In the genomic region with DNA sequence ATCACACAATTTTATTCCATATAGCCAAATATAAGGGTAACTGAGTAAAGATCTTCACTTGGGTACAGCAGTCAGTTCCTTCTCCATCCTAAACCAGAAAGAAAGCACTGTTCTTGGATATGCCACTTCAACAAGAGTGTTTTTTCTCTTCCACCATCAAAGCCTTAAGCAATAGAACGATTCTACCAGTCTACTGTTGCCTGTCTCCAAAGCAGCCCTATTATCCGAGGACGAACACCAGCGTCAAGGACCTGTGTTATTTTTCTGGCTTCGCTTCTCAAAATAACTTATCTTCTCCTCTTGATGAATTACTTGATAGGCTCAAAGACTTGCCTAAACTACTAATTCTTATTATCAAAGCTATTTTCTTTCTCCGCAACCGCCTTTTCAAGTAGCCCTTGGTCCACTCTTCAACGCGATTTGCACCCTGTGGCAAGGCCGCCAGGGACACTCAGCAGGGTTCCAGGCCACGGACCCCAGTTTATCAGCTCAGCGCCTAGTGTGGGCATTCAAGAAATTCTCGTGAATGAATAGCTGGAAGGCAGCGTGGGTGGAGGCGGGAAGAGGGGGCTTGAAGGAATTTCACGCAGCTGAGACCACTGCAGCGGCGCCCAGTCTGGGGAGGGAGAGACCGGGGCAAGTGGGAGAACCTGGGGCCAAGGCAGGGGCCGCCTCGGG, we compare ENCODE assay signal across 1 cellular context.
TF ChIP-seq lines count a peak whose summit lies in the region.

No MANE protein-coding gene starts in this region.

TF ChIP-seq in HepG2, 621 proteins besides CTCF, POLR2A, EP300 and RAD21 (continued from another document and continues in another):
- TF ChIP-seq, protein P1, sequence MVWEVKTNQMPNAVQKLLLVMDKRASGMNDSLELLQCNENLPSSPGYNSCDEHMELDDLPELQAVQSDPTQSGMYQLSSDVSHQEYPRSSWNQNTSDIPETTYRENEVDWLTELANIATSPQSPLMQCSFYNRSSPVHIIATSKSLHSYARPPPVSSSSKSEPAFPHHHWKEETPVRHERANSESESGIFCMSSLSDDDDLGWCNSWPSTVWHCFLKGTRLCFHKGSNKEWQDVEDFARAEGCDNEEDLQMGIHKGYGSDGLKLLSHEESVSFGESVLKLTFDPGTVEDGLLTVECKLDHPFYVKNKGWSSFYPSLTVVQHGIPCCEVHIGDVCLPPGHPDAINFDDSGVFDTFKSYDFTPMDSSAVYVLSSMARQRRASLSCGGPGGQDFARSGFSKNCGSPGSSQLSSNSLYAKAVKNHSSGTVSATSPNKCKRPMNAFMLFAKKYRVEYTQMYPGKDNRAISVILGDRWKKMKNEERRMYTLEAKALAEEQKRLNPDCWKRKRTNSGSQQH (CRISPR knock-in tag; IDR thresholded peaks at IDR 0.05; ENCODE audit: low read depth), result no peak
- no peak for TF ChIP-seq SALL2 (CRISPR knock-in tag; IDR thresholded peaks at IDR 0.05)
- TF ChIP-seq MBD4 (IDR thresholded peaks at IDR 0.05; ENCODE audit: borderline replicate concordance, low read length), result no peak
- TF ChIP-seq, protein P2, sequence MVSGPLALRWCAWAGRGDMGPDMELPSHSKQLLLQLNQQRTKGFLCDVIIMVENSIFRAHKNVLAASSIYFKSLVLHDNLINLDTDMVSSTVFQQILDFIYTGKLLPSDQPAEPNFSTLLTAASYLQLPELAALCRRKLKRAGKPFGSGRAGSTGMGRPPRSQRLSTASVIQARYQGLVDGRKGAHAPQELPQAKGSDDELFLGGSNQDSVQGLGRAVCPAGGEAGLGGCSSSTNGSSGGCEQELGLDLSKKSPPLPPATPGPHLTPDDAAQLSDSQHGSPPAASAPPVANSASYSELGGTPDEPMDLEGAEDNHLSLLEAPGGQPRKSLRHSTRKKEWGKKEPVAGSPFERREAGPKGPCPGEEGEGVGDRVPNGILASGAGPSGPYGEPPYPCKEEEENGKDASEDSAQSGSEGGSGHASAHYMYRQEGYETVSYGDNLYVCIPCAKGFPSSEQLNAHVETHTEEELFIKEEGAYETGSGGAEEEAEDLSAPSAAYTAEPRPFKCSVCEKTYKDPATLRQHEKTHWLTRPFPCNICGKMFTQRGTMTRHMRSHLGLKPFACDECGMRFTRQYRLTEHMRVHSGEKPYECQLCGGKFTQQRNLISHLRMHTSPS (CRISPR knock-in tag; IDR thresholded peaks at IDR 0.05; ENCODE audit: low read depth), result 0 out of 2 replicates have a peak, but pooled peaks have one; percentile 44
- no peak for TF ChIP-seq CEBPG (CRISPR knock-in tag; IDR thresholded peaks at IDR 0.05)
- TF ChIP-seq ZNF556 (CRISPR knock-in tag; IDR thresholded peaks at IDR 0.05; ENCODE audit: borderline replicate concordance), result no peak
- TF ChIP-seq ZNF367 (CRISPR knock-in tag; IDR thresholded peaks at IDR 0.05; ENCODE audit: borderline replicate concordance), result no peak
- TF ChIP-seq, protein P3, sequence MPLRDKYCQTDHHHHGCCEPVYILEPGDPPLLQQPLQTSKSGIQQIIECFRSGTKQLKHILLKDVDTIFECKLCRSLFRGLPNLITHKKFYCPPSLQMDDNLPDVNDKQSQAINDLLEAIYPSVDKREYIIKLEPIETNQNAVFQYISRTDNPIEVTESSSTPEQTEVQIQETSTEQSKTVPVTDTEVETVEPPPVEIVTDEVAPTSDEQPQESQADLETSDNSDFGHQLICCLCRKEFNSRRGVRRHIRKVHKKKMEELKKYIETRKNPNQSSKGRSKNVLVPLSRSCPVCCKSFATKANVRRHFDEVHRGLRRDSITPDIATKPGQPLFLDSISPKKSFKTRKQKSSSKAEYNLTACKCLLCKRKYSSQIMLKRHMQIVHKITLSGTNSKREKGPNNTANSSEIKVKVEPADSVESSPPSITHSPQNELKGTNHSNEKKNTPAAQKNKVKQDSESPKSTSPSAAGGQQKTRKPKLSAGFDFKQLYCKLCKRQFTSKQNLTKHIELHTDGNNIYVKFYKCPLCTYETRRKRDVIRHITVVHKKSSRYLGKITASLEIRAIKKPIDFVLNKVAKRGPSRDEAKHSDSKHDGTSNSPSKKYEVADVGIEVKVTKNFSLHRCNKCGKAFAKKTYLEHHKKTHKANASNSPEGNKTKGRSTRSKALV (CRISPR knock-in tag; IDR thresholded peaks at IDR 0.05), result peak; percentile 44
- no peak for TF ChIP-seq ZNF776 (CRISPR knock-in tag; IDR thresholded peaks at IDR 0.05)
- no peak for TF ChIP-seq STAT5B (CRISPR knock-in tag; IDR thresholded peaks at IDR 0.05)
- no peak for TF ChIP-seq ZNF331 (CRISPR knock-in tag; IDR thresholded peaks at IDR 0.05)
- TF ChIP-seq, protein P4, sequence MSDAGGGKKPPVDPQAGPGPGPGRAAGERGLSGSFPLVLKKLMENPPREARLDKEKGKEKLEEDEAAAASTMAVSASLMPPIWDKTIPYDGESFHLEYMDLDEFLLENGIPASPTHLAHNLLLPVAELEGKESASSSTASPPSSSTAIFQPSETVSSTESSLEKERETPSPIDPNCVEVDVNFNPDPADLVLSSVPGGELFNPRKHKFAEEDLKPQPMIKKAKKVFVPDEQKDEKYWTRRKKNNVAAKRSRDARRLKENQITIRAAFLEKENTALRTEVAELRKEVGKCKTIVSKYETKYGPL (CRISPR knock-in tag; IDR thresholded peaks at IDR 0.05), result peak; percentile 29; the same call in 1 of the 2 replicates
- no peak for TF ChIP-seq HOXD1 (CRISPR knock-in tag; IDR thresholded peaks at IDR 0.05)
- TF ChIP-seq, protein P5, sequence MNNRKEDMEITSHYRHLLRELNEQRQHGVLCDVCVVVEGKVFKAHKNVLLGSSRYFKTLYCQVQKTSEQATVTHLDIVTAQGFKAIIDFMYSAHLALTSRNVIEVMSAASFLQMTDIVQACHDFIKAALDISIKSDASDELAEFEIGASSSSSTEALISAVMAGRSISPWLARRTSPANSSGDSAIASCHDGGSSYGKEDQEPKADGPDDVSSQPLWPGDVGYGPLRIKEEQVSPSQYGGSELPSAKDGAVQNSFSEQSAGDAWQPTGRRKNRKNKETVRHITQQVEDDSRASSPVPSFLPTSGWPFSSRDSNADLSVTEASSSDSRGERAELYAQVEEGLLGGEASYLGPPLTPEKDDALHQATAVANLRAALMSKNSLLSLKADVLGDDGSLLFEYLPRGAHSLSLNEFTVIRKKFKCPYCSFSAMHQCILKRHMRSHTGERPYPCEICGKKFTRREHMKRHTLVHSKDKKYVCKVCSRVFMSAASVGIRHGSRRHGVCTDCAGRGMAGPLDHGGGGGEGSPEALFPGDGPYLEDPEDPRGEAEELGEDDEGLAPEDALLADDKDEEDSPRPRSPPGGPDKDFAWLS (CRISPR knock-in tag; IDR thresholded peaks at IDR 0.05; ENCODE audit: borderline replicate concordance), result no peak
- TF ChIP-seq, protein P6, sequence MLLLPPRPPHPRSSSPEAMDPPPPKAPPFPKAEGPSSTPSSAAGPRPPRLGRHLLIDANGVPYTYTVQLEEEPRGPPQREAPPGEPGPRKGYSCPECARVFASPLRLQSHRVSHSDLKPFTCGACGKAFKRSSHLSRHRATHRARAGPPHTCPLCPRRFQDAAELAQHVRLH (CRISPR knock-in tag; IDR thresholded peaks at IDR 0.05; ENCODE audit: borderline replicate concordance, low read depth), result no peak
- TF ChIP-seq ZBTB7A (CRISPR knock-in tag; IDR thresholded peaks at IDR 0.05), result no peak
- TF ChIP-seq, protein P7, sequence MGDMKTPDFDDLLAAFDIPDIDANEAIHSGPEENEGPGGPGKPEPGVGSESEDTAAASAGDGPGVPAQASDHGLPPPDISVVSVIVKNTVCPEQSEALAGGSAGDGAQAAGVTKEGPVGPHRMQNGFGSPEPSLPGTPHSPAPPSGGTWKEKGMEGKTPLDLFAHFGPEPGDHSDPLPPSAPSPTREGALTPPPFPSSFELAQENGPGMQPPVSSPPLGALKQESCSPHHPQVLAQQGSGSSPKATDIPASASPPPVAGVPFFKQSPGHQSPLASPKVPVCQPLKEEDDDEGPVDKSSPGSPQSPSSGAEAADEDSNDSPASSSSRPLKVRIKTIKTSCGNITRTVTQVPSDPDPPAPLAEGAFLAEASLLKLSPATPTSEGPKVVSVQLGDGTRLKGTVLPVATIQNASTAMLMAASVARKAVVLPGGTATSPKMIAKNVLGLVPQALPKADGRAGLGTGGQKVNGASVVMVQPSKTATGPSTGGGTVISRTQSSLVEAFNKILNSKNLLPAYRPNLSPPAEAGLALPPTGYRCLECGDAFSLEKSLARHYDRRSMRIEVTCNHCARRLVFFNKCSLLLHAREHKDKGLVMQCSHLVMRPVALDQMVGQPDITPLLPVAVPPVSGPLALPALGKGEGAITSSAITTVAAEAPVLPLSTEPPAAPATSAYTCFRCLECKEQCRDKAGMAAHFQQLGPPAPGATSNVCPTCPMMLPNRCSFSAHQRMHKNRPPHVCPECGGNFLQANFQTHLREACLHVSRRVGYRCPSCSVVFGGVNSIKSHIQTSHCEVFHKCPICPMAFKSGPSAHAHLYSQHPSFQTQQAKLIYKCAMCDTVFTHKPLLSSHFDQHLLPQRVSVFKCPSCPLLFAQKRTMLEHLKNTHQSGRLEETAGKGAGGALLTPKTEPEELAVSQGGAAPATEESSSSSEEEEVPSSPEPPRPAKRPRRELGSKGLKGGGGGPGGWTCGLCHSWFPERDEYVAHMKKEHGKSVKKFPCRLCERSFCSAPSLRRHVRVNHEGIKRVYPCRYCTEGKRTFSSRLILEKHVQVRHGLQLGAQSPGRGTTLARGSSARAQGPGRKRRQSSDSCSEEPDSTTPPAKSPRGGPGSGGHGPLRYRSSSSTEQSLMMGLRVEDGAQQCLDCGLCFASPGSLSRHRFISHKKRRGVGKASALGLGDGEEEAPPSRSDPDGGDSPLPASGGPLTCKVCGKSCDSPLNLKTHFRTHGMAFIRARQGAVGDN (CRISPR knock-in tag; IDR thresholded peaks at IDR 0.05), result no peak
- TF ChIP-seq REL (CRISPR knock-in tag; conservative IDR thresholded peaks at IDR 0.05), result no peak
- no peak for TF ChIP-seq CHD4 (IDR thresholded peaks at IDR 0.05; ENCODE audit: borderline replicate concordance, low read length)
- TF ChIP-seq JDP2 (CRISPR knock-in tag; IDR thresholded peaks at IDR 0.05; ENCODE audit: borderline replicate concordance), result no peak
- no peak for TF ChIP-seq HOXA3 (CRISPR knock-in tag; IDR thresholded peaks at IDR 0.05)
- no peak for TF ChIP-seq ZFP36L1 (CRISPR knock-in tag; IDR thresholded peaks at IDR 0.05)
- TF ChIP-seq ZNF674 (CRISPR knock-in tag; IDR thresholded peaks at IDR 0.05; ENCODE audit: low read depth), result no peak
- no peak for TF ChIP-seq ZNF251 (CRISPR knock-in tag; IDR thresholded peaks at IDR 0.05)
- TF ChIP-seq ZNF83 (CRISPR knock-in tag; IDR thresholded peaks at IDR 0.05; ENCODE audit: borderline replicate concordance), result no peak
- TF ChIP-seq NBN (conservative IDR thresholded peaks at IDR 0.05), result no peak
- TF ChIP-seq, protein P8, sequence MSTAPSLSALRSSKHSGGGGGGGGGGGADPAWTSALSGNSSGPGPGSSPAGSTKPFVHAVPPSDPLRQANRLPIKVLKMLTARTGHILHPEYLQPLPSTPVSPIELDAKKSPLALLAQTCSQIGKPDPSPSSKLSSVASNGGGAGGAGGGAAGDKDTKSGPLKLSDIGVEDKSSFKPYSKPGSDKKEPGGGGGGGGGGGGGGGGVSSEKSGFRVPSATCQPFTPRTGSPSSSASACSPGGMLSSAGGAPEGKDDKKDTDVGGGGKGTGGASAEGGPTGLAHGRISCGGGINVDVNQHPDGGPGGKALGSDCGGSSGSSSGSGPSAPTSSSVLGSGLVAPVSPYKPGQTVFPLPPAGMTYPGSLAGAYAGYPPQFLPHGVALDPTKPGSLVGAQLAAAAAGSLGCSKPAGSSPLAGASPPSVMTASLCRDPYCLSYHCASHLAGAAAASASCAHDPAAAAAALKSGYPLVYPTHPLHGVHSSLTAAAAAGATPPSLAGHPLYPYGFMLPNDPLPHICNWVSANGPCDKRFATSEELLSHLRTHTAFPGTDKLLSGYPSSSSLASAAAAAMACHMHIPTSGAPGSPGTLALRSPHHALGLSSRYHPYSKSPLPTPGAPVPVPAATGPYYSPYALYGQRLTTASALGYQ (CRISPR knock-in tag; IDR thresholded peaks at IDR 0.05), result no peak
- TF ChIP-seq, protein P9, sequence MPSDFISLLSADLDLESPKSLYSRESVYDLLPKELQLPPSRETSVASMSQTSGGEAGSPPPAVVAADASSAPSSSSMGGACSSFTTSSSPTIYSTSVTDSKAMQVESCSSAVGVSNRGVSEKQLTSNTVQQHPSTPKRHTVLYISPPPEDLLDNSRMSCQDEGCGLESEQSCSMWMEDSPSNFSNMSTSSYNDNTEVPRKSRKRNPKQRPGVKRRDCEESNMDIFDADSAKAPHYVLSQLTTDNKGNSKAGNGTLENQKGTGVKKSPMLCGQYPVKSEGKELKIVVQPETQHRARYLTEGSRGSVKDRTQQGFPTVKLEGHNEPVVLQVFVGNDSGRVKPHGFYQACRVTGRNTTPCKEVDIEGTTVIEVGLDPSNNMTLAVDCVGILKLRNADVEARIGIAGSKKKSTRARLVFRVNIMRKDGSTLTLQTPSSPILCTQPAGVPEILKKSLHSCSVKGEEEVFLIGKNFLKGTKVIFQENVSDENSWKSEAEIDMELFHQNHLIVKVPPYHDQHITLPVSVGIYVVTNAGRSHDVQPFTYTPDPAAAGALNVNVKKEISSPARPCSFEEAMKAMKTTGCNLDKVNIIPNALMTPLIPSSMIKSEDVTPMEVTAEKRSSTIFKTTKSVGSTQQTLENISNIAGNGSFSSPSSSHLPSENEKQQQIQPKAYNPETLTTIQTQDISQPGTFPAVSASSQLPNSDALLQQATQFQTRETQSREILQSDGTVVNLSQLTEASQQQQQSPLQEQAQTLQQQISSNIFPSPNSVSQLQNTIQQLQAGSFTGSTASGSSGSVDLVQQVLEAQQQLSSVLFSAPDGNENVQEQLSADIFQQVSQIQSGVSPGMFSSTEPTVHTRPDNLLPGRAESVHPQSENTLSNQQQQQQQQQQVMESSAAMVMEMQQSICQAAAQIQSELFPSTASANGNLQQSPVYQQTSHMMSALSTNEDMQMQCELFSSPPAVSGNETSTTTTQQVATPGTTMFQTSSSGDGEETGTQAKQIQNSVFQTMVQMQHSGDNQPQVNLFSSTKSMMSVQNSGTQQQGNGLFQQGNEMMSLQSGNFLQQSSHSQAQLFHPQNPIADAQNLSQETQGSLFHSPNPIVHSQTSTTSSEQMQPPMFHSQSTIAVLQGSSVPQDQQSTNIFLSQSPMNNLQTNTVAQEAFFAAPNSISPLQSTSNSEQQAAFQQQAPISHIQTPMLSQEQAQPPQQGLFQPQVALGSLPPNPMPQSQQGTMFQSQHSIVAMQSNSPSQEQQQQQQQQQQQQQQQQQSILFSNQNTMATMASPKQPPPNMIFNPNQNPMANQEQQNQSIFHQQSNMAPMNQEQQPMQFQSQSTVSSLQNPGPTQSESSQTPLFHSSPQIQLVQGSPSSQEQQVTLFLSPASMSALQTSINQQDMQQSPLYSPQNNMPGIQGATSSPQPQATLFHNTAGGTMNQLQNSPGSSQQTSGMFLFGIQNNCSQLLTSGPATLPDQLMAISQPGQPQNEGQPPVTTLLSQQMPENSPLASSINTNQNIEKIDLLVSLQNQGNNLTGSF (CRISPR knock-in tag; IDR thresholded peaks at IDR 0.05), result no peak
- TF ChIP-seq MAF1 (CRISPR knock-in tag; IDR thresholded peaks at IDR 0.05; ENCODE audit: borderline replicate concordance), result no peak
- TF ChIP-seq HNRNPK (IDR thresholded peaks at IDR 0.05; ENCODE audit: low read depth, low read length, poor library complexity, severe bottlenecking), result no peak
